In genomic region chr15:70763950-70764730, GRCh38 we compare ENCODE assay signal across 9 cellular contexts. TPM values are rescaled to one million over a fixed set of nuclear protein-coding genes. Genes with fewer than 3 reads are reported as not detected.
DNase-seq lines count a peak whose midpoint lies in the region; ATAC-seq and TF ChIP-seq lines count a peak whose summit lies in the region.
"Had no signal": no experiment of that assay in that cellular context is flagged by ENCODE, and none has a peak within 500 bp of the region (broad histone marks: within the 10 kb centered on the region; RNA-seq: fewer than 3 reads in every experiment).

No MANE protein-coding gene starts in this region.

- no peaks in the 10 kb centered on the region for H3K36me3 ChIP-seq in adrenal gland (replicated peaks in 1 of 2)
- no peaks in the 10 kb centered on the region for H3K36me3 ChIP-seq in left lung
- no peaks in the 10 kb centered on the region for H3K36me3 ChIP-seq in thoracic aorta

- ATAC-seq in left lung (no peak), thoracic aorta (ENCODE audit: insufficient number of reproducible peaks, low FRiP score, low read depth) (no peak), GM19452 (IDR thresholded peaks at IDR 0.05; ENCODE audit: unreplicated experiment) (no peak)

- WGBS in adrenal gland, 4 donors = 5 to 10% (median 7%) methylated on average over 17 of the region's 17 CpGs

- peak overlapping the region; percentile 84 to 96 (median 94) for H3K27ac ChIP-seq in adrenal gland
- H3K27ac ChIP-seq in left lung = peak overlapping the region; percentile 87 to 93
- H3K27ac ChIP-seq in thoracic aorta = peak overlapping the region; percentile 93 to 95

- peak; percentile 5 to 12 for DNase-seq in activated CD4-positive, alpha-beta T cell treated with anti-CD3 and anti-CD28 coated beads, Interleukin-2, amount 50 U/mL, for 48 hours
- no peak for DNase-seq in activated CD4-positive, alpha-beta T cell treated with anti-CD3 and anti-CD28 coated beads for 48 hours
- no peak for DNase-seq in adrenal gland
- no peak for DNase-seq in left lung
- no peak for DNase-seq in thoracic aorta (ENCODE audit: low spot score)
- no peak for DNase-seq in NCI-H82 (lab: John Stamatoyannopoulos, UW)
- DNase-seq in COLO668 (lab: John Stamatoyannopoulos, UW; ENCODE audit: unreplicated experiment) = no peak
- DNase-seq: Kasumi-1 had no signal

- intact Hi-C loops in adrenal gland (cut with DNase I) = no loop called here
- intact Hi-C loops in left lung (cut with DNase I) = no loop called here

- TF ChIP-seq POLR2A in adrenal gland (IDR thresholded peaks at IDR 0.05) = no peak

- no peaks in the 10 kb centered on the region for H3K9me3 ChIP-seq in adrenal gland (replicated peaks in 1 of 3)
- H3K9me3 ChIP-seq in left lung = no peaks in the 10 kb centered on the region
- H3K9me3 ChIP-seq in thoracic aorta = no peaks in the 10 kb centered on the region

- H3K4me3 ChIP-seq in adrenal gland (peak overlapping the region in 3 of 4 donors; percentile 48 to 86 (median 85)), left lung (peak overlapping the region; percentile 68 to 76), thoracic aorta (peak overlapping the region; percentile 89)

- no peaks in the 10 kb centered on the region for H3K27me3 ChIP-seq in adrenal gland
- H3K27me3 ChIP-seq in left lung = peaks cover 14 to 81% of the 10 kb centered on the region in 2 donors
- no peaks in the 10 kb centered on the region for H3K27me3 ChIP-seq in thoracic aorta (replicated peaks; ENCODE audit: insufficient read depth)

- TF ChIP-seq CTCF in adrenal gland (IDR thresholded peaks at IDR 0.05) (no peak), left lung (IDR thresholded peaks at IDR 0.05) (no peak), thoracic aorta (IDR thresholded peaks at IDR 0.05) (no peak)

- peaks cover 11 to 23% of the 10 kb centered on the region in 2 donors for H3K4me1 ChIP-seq in adrenal gland (replicated peaks in 1 of 2)
- peaks cover 0 to 39% of the 10 kb centered on the region in 2 donors for H3K4me1 ChIP-seq in left lung
- peaks cover 19 to 43% of the 10 kb centered on the region in 2 donors for H3K4me1 ChIP-seq in thoracic aorta (ENCODE audit: control insufficient read depth in 1 of 2, low read depth in 2 of 2)

RNA-seq across cellular contexts. Expression of gene UACA, which starts 0.8 kb away (rescaled TPM):
- total RNA-seq in adrenal gland (10 to 100 TPM; 16.7 to 53.3 (median 34.5) TPM), left lung (10 to 100 TPM; 43.2 to 45.2 TPM), thoracic aorta (100 to 1,000 TPM; 107 to 118 TPM)
- 100 to 1,000 TPM in 1 of 3 donors, 10 to 100 TPM in 2; 27.3 to 186 (median 87.8) TPM for polyA plus RNA-seq in adrenal gland

Comparison
In these comparisons a context has a peak if more than half of its experiments do, and no peak if none do; other contexts are left out.
1. DNase-seq: peak in activated CD4-positive, alpha-beta T cell treated with anti-CD3 and anti-CD28 coated beads, Interleukin-2, amount 50 U/mL, for 48 hours (2 of 2); none in activated CD4-positive, alpha-beta T cell treated with anti-CD3 and anti-CD28 coated beads for 48 hours (single experiment), adrenal gland (0 of 7), left lung (0 of 2), thoracic aorta (single experiment), NCI-H82 (single experiment) and COLO668 (single experiment).
2. Peak in every context shown above with its lines, with median percentiles within 50 percentile points of each other: H3K27ac ChIP-seq and H3K4me3 ChIP-seq.